Comparison of ENCODE assay signal across 2 cellular contexts in the genomic region with DNA sequence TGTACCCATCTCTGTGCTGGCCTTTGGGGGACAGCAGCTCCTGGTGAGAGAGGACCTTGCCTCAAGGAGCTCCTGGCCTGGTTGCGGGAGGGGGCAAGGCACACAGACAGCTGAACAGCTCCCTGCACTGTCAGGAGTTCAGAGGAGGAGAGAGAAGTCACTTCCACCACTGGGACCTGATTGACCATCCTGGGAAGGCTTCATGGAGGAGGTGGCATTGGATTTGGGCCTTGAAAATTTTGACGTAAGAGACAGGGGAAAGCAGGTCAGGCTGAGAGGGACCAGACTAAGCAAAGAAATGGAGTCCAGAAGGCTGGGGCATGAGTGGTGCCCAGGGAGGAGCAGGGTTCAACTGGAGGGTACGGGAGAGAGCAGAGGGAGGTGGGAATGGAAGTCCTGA.
TF ChIP-seq lines count a peak whose summit lies in the region.

No MANE protein-coding gene starts in this region.

TF ChIP-seq in A549, 52 proteins besides CTCF, POLR2A, EP300 and RAD21:
- TF ChIP-seq ZNF302 (CRISPR knock-in tag; IDR thresholded peaks at IDR 0.05) (no peak), ZFP36 (IDR thresholded peaks at IDR 0.05; ENCODE audit: borderline replicate concordance, partially characterized antibody) (peak; percentile 64), HOXA7 (CRISPR knock-in tag; IDR thresholded peaks at IDR 0.05) (no peak)

TF ChIP-seq in IMR-90, 13 proteins besides CTCF, POLR2A, EP300 and RAD21:
- no peak for TF ChIP-seq MAFK (IDR thresholded peaks at IDR 0.05; ENCODE audit: low read depth, low read length)
